2 cellular contexts compared by ENCODE assay signal in the genomic region with DNA sequence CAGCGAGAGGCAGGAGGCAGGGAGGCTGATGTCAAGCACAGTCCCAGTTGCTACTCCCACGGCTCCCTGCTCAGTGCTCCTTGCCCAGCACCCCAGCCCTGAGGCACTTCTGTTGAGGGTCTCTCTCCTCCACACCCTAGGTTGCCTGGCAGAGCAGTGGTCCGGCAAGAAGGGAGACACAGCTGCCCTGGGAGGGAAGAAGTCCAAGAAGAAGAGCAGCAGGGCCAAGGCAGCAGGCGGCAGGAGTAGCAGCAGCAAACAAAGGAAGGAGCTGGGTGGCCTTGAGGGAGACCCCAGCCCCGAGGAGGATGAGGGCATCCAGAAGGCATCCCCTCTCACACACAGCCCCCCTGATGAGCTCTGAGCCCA.
TF ChIP-seq lines count a peak whose summit lies in the region.

No MANE protein-coding gene starts in this region.

TF ChIP-seq in GM12878, 131 proteins besides CTCF, POLR2A, EP300 and RAD21:
- TF ChIP-seq STAT1 (conservative IDR thresholded peaks at IDR 0.05) (no peak), BHLHE40 (IDR thresholded peaks at IDR 0.05; ENCODE audit: borderline replicate concordance in 1 of 2, low read depth in 2 of 2, low read length in 1 of 2) (no peak), BCL11A (IDR thresholded peaks at IDR 0.05; ENCODE audit: low read depth, low read length) (no peak)
- TF ChIP-seq, protein P1, sequence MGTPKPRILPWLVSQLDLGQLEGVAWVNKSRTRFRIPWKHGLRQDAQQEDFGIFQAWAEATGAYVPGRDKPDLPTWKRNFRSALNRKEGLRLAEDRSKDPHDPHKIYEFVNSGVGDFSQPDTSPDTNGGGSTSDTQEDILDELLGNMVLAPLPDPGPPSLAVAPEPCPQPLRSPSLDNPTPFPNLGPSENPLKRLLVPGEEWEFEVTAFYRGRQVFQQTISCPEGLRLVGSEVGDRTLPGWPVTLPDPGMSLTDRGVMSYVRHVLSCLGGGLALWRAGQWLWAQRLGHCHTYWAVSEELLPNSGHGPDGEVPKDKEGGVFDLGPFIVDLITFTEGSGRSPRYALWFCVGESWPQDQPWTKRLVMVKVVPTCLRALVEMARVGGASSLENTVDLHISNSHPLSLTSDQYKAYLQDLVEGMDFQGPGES (IDR thresholded peaks at IDR 0.05) = no peak
- TF ChIP-seq, protein P2, sequence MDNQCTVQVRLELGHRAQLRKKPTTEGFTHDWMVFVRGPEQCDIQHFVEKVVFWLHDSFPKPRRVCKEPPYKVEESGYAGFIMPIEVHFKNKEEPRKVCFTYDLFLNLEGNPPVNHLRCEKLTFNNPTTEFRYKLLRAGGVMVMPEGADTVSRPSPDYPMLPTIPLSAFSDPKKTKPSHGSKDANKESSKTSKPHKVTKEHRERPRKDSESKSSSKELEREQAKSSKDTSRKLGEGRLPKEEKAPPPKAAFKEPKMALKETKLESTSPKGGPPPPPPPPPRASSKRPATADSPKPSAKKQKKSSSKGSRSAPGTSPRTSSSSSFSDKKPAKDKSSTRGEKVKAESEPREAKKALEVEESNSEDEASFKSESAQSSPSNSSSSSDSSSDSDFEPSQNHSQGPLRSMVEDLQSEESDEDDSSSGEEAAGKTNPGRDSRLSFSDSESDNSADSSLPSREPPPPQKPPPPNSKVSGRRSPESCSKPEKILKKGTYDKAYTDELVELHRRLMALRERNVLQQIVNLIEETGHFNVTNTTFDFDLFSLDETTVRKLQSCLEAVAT (IDR thresholded peaks at IDR 0.05) = no peak

TF ChIP-seq in HEK293T, 16 proteins besides CTCF, POLR2A, EP300 and RAD21:
- TF ChIP-seq ARNT (IDR thresholded peaks at IDR 0.05) (no peak), NFRKB (IDR thresholded peaks at IDR 0.05) (no peak), TARDBP (IDR thresholded peaks at IDR 0.05) (no peak), LEF1 (IDR thresholded peaks at IDR 0.05; ENCODE audit: borderline replicate concordance) (no peak), FOXK2 (IDR thresholded peaks at IDR 0.05) (no peak), FOXM1 (IDR thresholded peaks at IDR 0.05; ENCODE audit: borderline replicate concordance) (no peak), CTBP1 (IDR thresholded peaks at IDR 0.05; ENCODE audit: borderline replicate concordance) (no peak), ZNF384 (IDR thresholded peaks at IDR 0.05) (no peak), L3MBTL2 (conservative IDR thresholded peaks at IDR 0.05) (no peak)
- TF ChIP-seq, protein P3, sequence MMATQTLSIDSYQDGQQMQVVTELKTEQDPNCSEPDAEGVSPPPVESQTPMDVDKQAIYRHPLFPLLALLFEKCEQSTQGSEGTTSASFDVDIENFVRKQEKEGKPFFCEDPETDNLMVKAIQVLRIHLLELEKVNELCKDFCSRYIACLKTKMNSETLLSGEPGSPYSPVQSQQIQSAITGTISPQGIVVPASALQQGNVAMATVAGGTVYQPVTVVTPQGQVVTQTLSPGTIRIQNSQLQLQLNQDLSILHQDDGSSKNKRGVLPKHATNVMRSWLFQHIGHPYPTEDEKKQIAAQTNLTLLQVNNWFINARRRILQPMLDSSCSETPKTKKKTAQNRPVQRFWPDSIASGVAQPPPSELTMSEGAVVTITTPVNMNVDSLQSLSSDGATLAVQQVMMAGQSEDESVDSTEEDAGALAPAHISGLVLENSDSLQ (IDR thresholded peaks at IDR 0.05) = no peak
